In the genomic region with DNA sequence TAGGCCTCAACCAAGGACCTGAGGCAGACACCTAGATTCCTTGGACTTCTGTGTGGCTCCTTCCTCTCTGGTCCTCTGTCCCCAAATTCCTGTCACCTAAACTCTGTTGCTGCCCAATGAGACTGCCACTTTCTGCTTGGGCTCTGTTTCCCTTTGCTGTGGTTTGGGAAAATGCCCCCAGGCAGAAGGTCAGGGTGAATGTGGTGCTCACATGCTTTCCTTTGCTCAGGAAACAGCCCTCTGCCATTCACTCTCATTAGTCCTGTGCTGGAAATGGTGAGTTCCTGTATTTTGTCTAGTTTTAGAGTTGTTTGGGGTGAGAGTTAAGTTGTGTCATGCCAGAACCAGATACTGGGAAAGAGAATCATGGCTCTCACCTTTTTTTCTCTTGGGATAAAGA, we compare ENCODE assay signal across 22 cellular contexts. TPM values are rescaled to one million over a fixed set of nuclear protein-coding genes. Genes with fewer than 3 reads are reported as not detected.
"Had no signal": no experiment of that assay in that cellular context is flagged by ENCODE, and none has a peak within 500 bp of the region (broad histone marks: within the 10 kb centered on the region; RNA-seq: fewer than 3 reads in every experiment).

No MANE protein-coding gene starts in this region.

- ATAC-seq: activated naive CD4-positive, alpha-beta T cell treated with anti-CD3 and anti-CD28 coated beads, Interleukin-2, amount 50 U/mL, for 72 hours; activated T-cell treated with anti-CD3 and anti-CD28 coated beads, Interleukin-2, amount 50 U/mL, for 4 hours; T-helper 17 cell; WTC11 had no signal

- H3K36me3 ChIP-seq: Peyer's patch, SJSA1 had no signal

- H3K4me3 ChIP-seq: Peyer's patch, SJSA1 had no signal

- H3K4me1 ChIP-seq: Peyer's patch, SJSA1 had no signal

- H3K27ac ChIP-seq: Peyer's patch, SJSA1 had no signal

- H3K27me3 ChIP-seq: Peyer's patch had no signal

- DNase-seq: activated CD4-positive, alpha-beta T cell treated with anti-CD3 and anti-CD28 coated beads for 48 hours; activated CD4-positive, alpha-beta T cell treated with anti-CD3 and anti-CD28 coated beads, Interleukin-2, amount 50 U/mL, for 48 hours; activated CD4-positive, CD25-positive, alpha-beta regulatory T cell treated with anti-CD3 and anti-CD28 coated beads, Interleukin-2, amount 50 U/mL, for 72 hours; activated effector memory CD4-positive, alpha-beta T cell treated with anti-CD3 and anti-CD28 coated beads, Interleukin-2, amount 50 U/mL, for 16 hours; activated naive CD4-positive, alpha-beta T cell treated with Interleukin-2 at 50 U/mL for 16 hours; activated T-cell treated with anti-CD3 and anti-CD28 coated beads, Interleukin-2, amount 50 U/mL, for 4 hours; amygdala; Karpas-422; NCI-H1105 treated with DMSO at 0.1 percent for 48 hours; NCI-H146; NCI-H187 treated with DMSO at 0.1 percent for 48 hours; NCI-H2081 treated with DMSO at 0.1 percent for 48 hours; NCI-H446; NCI-H524; Peyer's patch; SHP77; T-helper 17 cell; T-helper 9 cell had no signal

RNA-seq across cellular contexts. Expression of gene SHE, which starts 22.7 kb away (rescaled TPM):
- total RNA-seq: activated naive CD4-positive, alpha-beta T cell treated with anti-CD3 and anti-CD28 coated beads, Interleukin-2, amount 50 U/mL, for 72 hours; astrocyte; SJSA1 had no signal

RNA-seq across cellular contexts. Expression of gene TDRD10, which starts 22.9 kb away (rescaled TPM):
- total RNA-seq: activated naive CD4-positive, alpha-beta T cell treated with anti-CD3 and anti-CD28 coated beads, Interleukin-2, amount 50 U/mL, for 72 hours; activated T-cell treated with anti-CD3 and anti-CD28 coated beads, Interleukin-2, amount 50 U/mL, for 4 hours; astrocyte; SJSA1 had no signal

RNA-seq across cellular contexts. Expression of gene CHRNB2, which starts 42.7 kb away (rescaled TPM):
- total RNA-seq: SJSA1, T-helper 17 cell had no signal
